ENCODE assay signal across 26 cellular contexts in genomic region chr4:87316961-87317360, GRCh38. TPM values are rescaled to one million over a fixed set of nuclear protein-coding genes. Genes with fewer than 3 reads are reported as not detected.
"Had no signal": no experiment of that assay in that cellular context is flagged by ENCODE, and none has a peak within 500 bp of the region (broad histone marks: within the 10 kb centered on the region; RNA-seq: fewer than 3 reads in every experiment).

No MANE protein-coding gene starts in this region.

- H3K4me3 ChIP-seq: adrenal gland, SJSA1 had no signal

- H3K9me3 Mint-ChIP-seq: activated naive CD8-positive, alpha-beta T cell treated with anti-CD3 and anti-CD28 coated beads, Interleukin-2, amount 10 ng/mL, durations not matched to agents 7 days and 5 days; central memory CD8-positive, alpha-beta T cell; WTC11 had no signal

- H3K27ac ChIP-seq: adrenal gland, SJSA1 had no signal

- H3K9me3 ChIP-seq: adrenal gland, SJSA1 had no signal

- H3K4me1 ChIP-seq: adrenal gland, SJSA1 had no signal

- H3K36me3 ChIP-seq: adrenal gland, SJSA1 had no signal

- H3K4me1 Mint-ChIP-seq: activated naive CD8-positive, alpha-beta T cell treated with anti-CD3 and anti-CD28 coated beads, Interleukin-2, amount 10 ng/mL, durations not matched to agents 7 days and 5 days; central memory CD8-positive, alpha-beta T cell; T-helper 17 cell had no signal

- H3K4me3 Mint-ChIP-seq: activated CD8-positive, alpha-beta T cell treated with anti-CD3 and anti-CD28 coated beads, Interleukin-2, amount 10 ng/mL, durations not matched to agents 7 days and 5 days; activated naive CD8-positive, alpha-beta T cell treated with anti-CD3 and anti-CD28 coated beads, Interleukin-2, amount 10 ng/mL, durations not matched to agents 7 days and 5 days; central memory CD8-positive, alpha-beta T cell; T-helper 17 cell; WTC11 had no signal

- DNase-seq: activated CD4-positive, alpha-beta T cell treated with anti-CD3 and anti-CD28 coated beads for 48 hours; activated CD4-positive, alpha-beta T cell treated with anti-CD3 and anti-CD28 coated beads, Interleukin-2, amount 50 U/mL, for 4 hours; activated CD4-positive, CD25-positive, alpha-beta regulatory T cell treated with anti-CD3 and anti-CD28 coated beads, Interleukin-2, amount 50 U/mL, for 72 hours; activated CD8-positive, alpha-beta memory T cell treated with anti-CD3 and anti-CD28 coated beads, Interleukin-2, amount 50 U/mL, for 48 hours; activated CD8-positive, alpha-beta T cell treated with anti-CD3 and anti-CD28 coated beads, Interleukin-2, amount 10 ng/mL, durations not matched to agents 7 days and 5 days; activated naive CD4-positive, alpha-beta T cell treated with anti-CD3 and anti-CD28 coated beads, Interleukin-2, amount 50 U/mL, for 16 hours; activated naive CD8-positive, alpha-beta T cell treated with anti-CD3 and anti-CD28 coated beads, Interleukin-2, amount 10 ng/mL, durations not matched to agents 7 days and 5 days; activated T-cell treated with anti-CD3 and anti-CD28 coated beads, Interleukin-2, amount 50 U/mL, for 1 hour; adrenal gland; aorta; Kasumi-1; NCI-H1092; NCI-H1417; NCI-H2029; NCI-H2107; NCI-H2171 treated with DMSO at 0.1 percent for 48 hours; NCI-H345; NCI-H510A treated with DMSO at 0.1 percent for 48 hours; NCI-H69; SHP77; T-helper 17 cell; T-helper 9 cell had no signal

- ATAC-seq: activated CD8-positive, alpha-beta T cell treated with anti-CD3 and anti-CD28 coated beads, Interleukin-2, amount 10 ng/mL, durations not matched to agents 7 days and 5 days; SK-N-SH treated with all-trans-retinoic acid at 6 μM for 48 hours; T-helper 17 cell; WTC11 had no signal

- H3K36me3 Mint-ChIP-seq: WTC11 had no signal

- H3K27me3 ChIP-seq: adrenal gland, SJSA1 had no signal

- H3K27ac Mint-ChIP-seq: activated CD8-positive, alpha-beta T cell treated with anti-CD3 and anti-CD28 coated beads, Interleukin-2, amount 10 ng/mL, durations not matched to agents 7 days and 5 days; activated naive CD8-positive, alpha-beta T cell treated with anti-CD3 and anti-CD28 coated beads, Interleukin-2, amount 10 ng/mL, durations not matched to agents 7 days and 5 days; T-helper 17 cell; WTC11 had no signal

- H3K27me3 Mint-ChIP-seq: activated naive CD8-positive, alpha-beta T cell treated with anti-CD3 and anti-CD28 coated beads, Interleukin-2, amount 10 ng/mL, durations not matched to agents 7 days and 5 days; central memory CD8-positive, alpha-beta T cell; T-helper 17 cell had no signal

RNA-seq across cellular contexts. Expression of gene HSD17B13, which starts 5.7 kb away (rescaled TPM):
- total RNA-seq: SJSA1, WTC11 had no signal
